In genomic region chr14:72880820-72881219, GRCh38 we compare ENCODE assay signal across 1 cellular context.
TF ChIP-seq lines count a peak whose summit lies in the region.

No MANE protein-coding gene starts in this region.

TF ChIP-seq in K562, 482 proteins besides CTCF, POLR2A, EP300 and RAD21:
- TF ChIP-seq RCOR1 (IDR thresholded peaks at IDR 0.05; ENCODE audit: borderline replicate concordance in 1 of 2, low read depth in 2 of 2, low read length in 2 of 2) = 0 out of 4 replicates have a peak, but pooled peaks of 1 of the 2 experiments have one; percentile 38
- TF ChIP-seq ZNF76 (CRISPR knock-in tag; IDR thresholded peaks at IDR 0.05; ENCODE audit: borderline replicate concordance) = no peak
- no peak for TF ChIP-seq CEBPG (CRISPR knock-in tag; IDR thresholded peaks at IDR 0.05)
- TF ChIP-seq CEBPG (tag; conservative IDR thresholded peaks at IDR 0.05 in 1 of 2, IDR thresholded peaks at IDR 0.05 in 1 of 2) = 0 out of 4 replicates have a peak, but pooled peaks of 1 of the 2 experiments have one; percentile 41
- no peak for TF ChIP-seq MEIS2 (IDR thresholded peaks at IDR 0.05; ENCODE audit: partially characterized antibody)
- TF ChIP-seq CTBP1 (IDR thresholded peaks at IDR 0.05; ENCODE audit: borderline replicate concordance) = peak; percentile 72; the same call in 1 of the 2 replicates
- no peak for TF ChIP-seq RBM15 (IDR thresholded peaks at IDR 0.05; ENCODE audit: insufficient read depth, low read length)
- TF ChIP-seq ZSCAN32 (CRISPR knock-in tag; IDR thresholded peaks at IDR 0.05) = peak; percentile 68; the same call in 1 of the 2 replicates
- TF ChIP-seq ZNF239 (CRISPR knock-in tag; IDR thresholded peaks at IDR 0.05) = no peak
- no peak for TF ChIP-seq SAP30 (IDR thresholded peaks at IDR 0.05; ENCODE audit: borderline replicate concordance, insufficient read depth, low read depth, low read length, poor library complexity, severe bottlenecking)
- TF ChIP-seq, protein P1, sequence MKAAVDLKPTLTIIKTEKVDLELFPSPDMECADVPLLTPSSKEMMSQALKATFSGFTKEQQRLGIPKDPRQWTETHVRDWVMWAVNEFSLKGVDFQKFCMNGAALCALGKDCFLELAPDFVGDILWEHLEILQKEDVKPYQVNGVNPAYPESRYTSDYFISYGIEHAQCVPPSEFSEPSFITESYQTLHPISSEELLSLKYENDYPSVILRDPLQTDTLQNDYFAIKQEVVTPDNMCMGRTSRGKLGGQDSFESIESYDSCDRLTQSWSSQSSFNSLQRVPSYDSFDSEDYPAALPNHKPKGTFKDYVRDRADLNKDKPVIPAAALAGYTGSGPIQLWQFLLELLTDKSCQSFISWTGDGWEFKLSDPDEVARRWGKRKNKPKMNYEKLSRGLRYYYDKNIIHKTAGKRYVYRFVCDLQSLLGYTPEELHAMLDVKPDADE (conservative IDR thresholded peaks at IDR 0.05; ENCODE audit: control insufficient read depth, low read depth, low read length) = no peak
- TF ChIP-seq GTF2F1 (IDR thresholded peaks at IDR 0.05; ENCODE audit: low read depth, low read length) = no peak
- TF ChIP-seq CEBPB (tag; IDR thresholded peaks at IDR 0.05) = peak; percentile 57
- no peak for TF ChIP-seq GATAD2B (IDR thresholded peaks at IDR 0.05; ENCODE audit: borderline replicate concordance)
- peak; percentile 60 for TF ChIP-seq RFX1 (IDR thresholded peaks at IDR 0.05)
- TF ChIP-seq SPI1 (IDR thresholded peaks at IDR 0.05; ENCODE audit: borderline replicate concordance, low read depth, low read length) = peak; percentile 95
- TF ChIP-seq MED1 (CRISPR knock-in tag; IDR thresholded peaks at IDR 0.05; ENCODE audit: borderline replicate concordance) = no peak
- TF ChIP-seq RERE (CRISPR knock-in tag; IDR thresholded peaks at IDR 0.05; ENCODE audit: borderline replicate concordance) = no peak
TF ChIP-seq in K562: peak in this region for 7.
